Comparison of ENCODE assay signal across 8 cellular contexts in the genomic region with DNA sequence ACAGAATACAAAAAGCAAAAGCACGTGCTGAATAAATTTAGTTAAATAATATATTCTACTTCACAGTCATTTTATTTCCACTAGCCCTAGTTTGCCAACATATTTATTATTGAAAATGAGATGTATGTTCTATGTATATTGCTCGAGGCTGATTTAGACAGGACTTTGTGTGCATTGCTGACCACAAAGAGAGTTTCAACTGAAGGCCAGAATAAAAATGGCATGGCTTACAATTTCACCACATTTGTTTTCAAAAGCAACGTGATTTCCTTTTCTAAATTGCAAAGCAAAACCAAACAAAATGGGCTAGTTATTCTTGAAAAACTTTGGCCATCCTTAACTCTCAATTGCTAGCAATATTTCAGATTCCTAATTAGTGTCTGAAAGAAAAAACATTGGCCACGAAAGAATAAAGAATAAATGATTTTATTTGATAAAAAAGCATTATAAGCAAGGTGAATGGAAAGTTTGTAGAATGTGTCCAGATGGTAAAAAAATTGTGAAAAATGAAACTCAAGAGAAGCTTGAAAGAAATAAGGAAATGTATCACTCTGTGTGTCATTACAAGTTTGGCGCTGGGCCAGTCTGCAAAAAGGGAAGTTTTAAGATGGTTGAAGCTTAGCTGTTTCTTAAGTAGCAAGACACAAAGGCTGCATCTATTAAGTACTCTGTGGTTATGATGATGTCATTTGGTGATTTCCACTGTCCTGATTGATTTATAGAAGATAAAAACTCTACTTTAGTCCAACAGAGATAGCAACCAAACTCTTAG.
A peak's percentile ranks its signal among the peaks of the same experiment; 100 is the strongest.
DNase-seq lines count a peak whose midpoint lies in the region; ATAC-seq, FAIRE-seq and TF ChIP-seq lines count a peak whose summit lies in the region.

No MANE protein-coding gene starts in this region.

- no peak for FAIRE-seq in H54 (lab: Jason Lieb, UNC)

- TF ChIP-seq POLR2A in GM18505 (IDR thresholded peaks at IDR 0.05; ENCODE audit: borderline replicate concordance, extremely low read depth, insufficient read depth, insufficient read length) (no peak), H54 (IDR thresholded peaks at IDR 0.05; ENCODE audit: low read depth, low read length) (no peak)

- ATAC-seq in GM18505 (IDR thresholded peaks at IDR 0.05; ENCODE audit: unreplicated experiment) (peak; percentile 98), GM21737 (IDR thresholded peaks at IDR 0.05; ENCODE audit: unreplicated experiment) (peak; percentile 92)

- DNase-seq in KG1 (lab: John Stamatoyannopoulos, UW): peak; percentile 80
- peak; percentile 62 for DNase-seq in activated naive CD4-positive, alpha-beta T cell treated with anti-CD3 and anti-CD28 coated beads, Interleukin-2, amount 50 U/mL, for 16 hours
- DNase-seq in myocyte (ENCODE audit: low read depth): peak; percentile 25
- no peak for DNase-seq in NCI-H1048 (lab: John Stamatoyannopoulos, UW)
- DNase-seq in inferior parietal cortex (ENCODE audit: extremely low spot score): no peak
- no peak for DNase-seq in H54 (ENCODE audit: insufficient read length, low spot score)

Comparison
In these comparisons a context has a peak if more than half of its experiments do, and no peak if none do; other contexts are left out.
1. DNase-seq: peak in KG1 (single experiment), activated naive CD4-positive, alpha-beta T cell treated with anti-CD3 and anti-CD28 coated beads, Interleukin-2, amount 50 U/mL, for 16 hours (single experiment) and myocyte (single experiment); none in NCI-H1048 (single experiment), inferior parietal cortex (single experiment) and H54 (single experiment).